14 cellular contexts compared by ENCODE assay signal in the genomic region with DNA sequence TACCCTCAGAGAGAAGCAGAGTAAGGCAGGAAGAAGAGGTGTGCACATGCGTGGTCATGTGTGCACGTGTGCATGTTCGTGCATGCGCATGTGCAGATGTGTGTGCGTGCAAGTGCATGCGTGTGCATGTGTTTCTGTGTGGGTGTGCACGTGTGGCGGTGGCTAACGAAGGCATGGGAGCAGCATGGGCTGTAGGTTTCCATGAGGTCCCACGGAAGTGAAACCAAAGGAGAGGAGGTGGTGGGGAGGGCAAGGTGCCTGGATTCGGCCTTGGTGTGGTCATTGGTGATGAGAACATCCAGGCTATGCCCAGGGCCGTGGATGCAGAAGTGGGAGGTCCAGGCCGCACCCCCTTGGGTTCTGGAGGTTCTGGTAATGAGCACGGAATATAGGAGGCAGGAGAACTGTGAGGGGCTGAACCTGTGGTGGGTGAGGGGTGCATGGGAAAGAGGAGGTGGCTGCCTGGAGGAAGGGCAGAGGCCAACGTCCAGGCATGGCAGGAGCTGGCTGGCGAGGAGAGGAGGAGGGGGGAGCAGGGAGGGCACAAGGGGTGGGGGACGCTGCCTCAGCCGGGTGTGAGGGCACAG. TPM values are rescaled to one million over a fixed set of nuclear protein-coding genes. Genes with fewer than 3 reads are reported as not detected.
DNase-seq lines count a peak whose midpoint lies in the region; ATAC-seq and TF ChIP-seq lines count a peak whose summit lies in the region.
"Had no signal": no experiment of that assay in that cellular context is flagged by ENCODE, and none has a peak within 500 bp of the region (broad histone marks: within the 10 kb centered on the region; RNA-seq: fewer than 3 reads in every experiment).

No MANE protein-coding gene starts in this region.

- TF ChIP-seq POLR2A in heart left ventricle (IDR thresholded peaks at IDR 0.05) (no peak), adrenal gland (IDR thresholded peaks at IDR 0.05) (no peak), uterus (IDR thresholded peaks at IDR 0.05) (no peak)

- H3K27me3 Mint-ChIP-seq in mesothelial cell of epicardium (ENCODE audit: low read depth): no peaks in the 10 kb centered on the region

- H3K4me1 Mint-ChIP-seq in mesothelial cell of epicardium: peaks cover 56% of the 10 kb centered on the region

- TF ChIP-seq CTCF in heart left ventricle (IDR thresholded peaks at IDR 0.05): no peak
- no peak for TF ChIP-seq CTCF in adrenal gland (IDR thresholded peaks at IDR 0.05)
- no peak for TF ChIP-seq CTCF in mesothelial cell of epicardium (IDR thresholded peaks at IDR 0.05; ENCODE audit: unreplicated experiment)
- TF ChIP-seq CTCF in uterus (IDR thresholded peaks at IDR 0.05): no peak

- no peak for ATAC-seq in heart left ventricle
- no peak for ATAC-seq in left cardiac atrium
- ATAC-seq: gastroesophageal sphincter had no signal

- H3K9me3 ChIP-seq in heart left ventricle: peaks cover 0 to 19% (median 11%) of the 10 kb centered on the region in 12 donors
- peaks cover 0 to 4% (median 0%) of the 10 kb centered on the region in 3 donors for H3K9me3 ChIP-seq in adrenal gland (replicated peaks in 1 of 3)
- no peaks in the 10 kb centered on the region for H3K9me3 ChIP-seq in uterus

- H3K4me3 ChIP-seq in heart left ventricle (no peak overlapping the region), adrenal gland (no peak overlapping the region), uterus (no peak overlapping the region)
- H3K4me3 ChIP-seq: SJCRH30 had no signal

- peaks cover 13% of the 10 kb centered on the region for H3K36me3 Mint-ChIP-seq in mesothelial cell of epicardium

- peak overlapping the region; percentile 42 for H3K4me3 Mint-ChIP-seq in mesothelial cell of epicardium

- intact Hi-C loops in heart left ventricle (cut with DNase I) (loop anchor here in 6 of 10 donors (5.0 kb wide), 4 partner anchors 42 to 97 kb away; no protein-coding TSS in a partner anchor), left cardiac atrium (cut with DNase I) (loop anchor here in 1 of 2 donors (5.0 to 10.0 kb wide), 3 partner anchors 52 to 100 kb away; no protein-coding TSS in a partner anchor), adrenal gland (cut with DNase I) (loop anchor here in 1 of 2 donors (5.0 kb wide), 1 partner anchor 78 kb away; no protein-coding TSS in a partner anchor), uterus (cut with DNase I; ENCODE audit: low total_unique reads) (loop anchor here (5.0 kb wide), 1 partner anchor 102 kb away; no protein-coding TSS in a partner anchor)

- H3K27ac Mint-ChIP-seq in mesothelial cell of epicardium: no peak overlapping the region

- no peaks in the 10 kb centered on the region for H3K27me3 ChIP-seq in heart left ventricle
- H3K27me3 ChIP-seq in adrenal gland: no peaks in the 10 kb centered on the region
- no peaks in the 10 kb centered on the region for H3K27me3 ChIP-seq in uterus
- H3K27me3 ChIP-seq: gastroesophageal sphincter, SJCRH30 had no signal

- H3K4me1 ChIP-seq in heart left ventricle: peaks cover 0 to 39% (median 27%) of the 10 kb centered on the region in 12 donors
- H3K4me1 ChIP-seq in adrenal gland (replicated peaks in 1 of 2): peaks cover 24 to 28% of the 10 kb centered on the region in 2 donors
- H3K4me1 ChIP-seq in uterus: peaks cover 0 to 7% of the 10 kb centered on the region in 2 donors
- H3K4me1 ChIP-seq: SJCRH30 had no signal

- H3K36me3 ChIP-seq in heart left ventricle (no peaks in the 10 kb centered on the region), adrenal gland (replicated peaks in 1 of 2) (no peaks in the 10 kb centered on the region), uterus (no peaks in the 10 kb centered on the region)
- H3K36me3 ChIP-seq: gastroesophageal sphincter, SJCRH30 had no signal

- peaks cover 15% of the 10 kb centered on the region for H3K9me3 Mint-ChIP-seq in mesothelial cell of epicardium

- 89 to 94% (median 91%) methylated on average over 18 of the region's 18 CpGs for WGBS in heart left ventricle, 4 donors
- WGBS in adrenal gland, 4 donors: 90 to 94% (median 91%) methylated on average over 18 of the region's 18 CpGs

- DNase-seq in heart left ventricle (peak in 3 of 5 donors; percentile 6 to 36 (median 25)), left cardiac atrium (no peak), adrenal gland (peak in 4 of 7 donors; percentile 17 to 26 (median 22)), mesothelial cell of epicardium (ENCODE audit: low spot score in 2 of 2, unreplicated experiment in 2 of 2) (no peak), uterus (peak; percentile 15 to 18), GM03348 (ENCODE audit: low spot score) (no peak)
- no peak for DNase-seq in stimulated activated CD4-positive, alpha-beta T cell treated with anti-CD3 and anti-CD28 coated beads, Interleukin-2, amount 100 ng/mL, for 48 hours
- no peak for DNase-seq in activated T-cell treated with anti-CD3 and anti-CD28 coated beads, Interleukin-2, amount 50 U/mL, for 48 hours
- DNase-seq: AML-193, GDM1, NCI-H1092 treated with DMSO at 0.1 percent for 48 hours, NCI-H510A treated with DMSO at 0.1 percent for 48 hours, SJCRH30 had no signal

- no peak overlapping the region for H3K27ac ChIP-seq in heart left ventricle
- no peak overlapping the region for H3K27ac ChIP-seq in adrenal gland
- peak overlapping the region in 1 of 2 donors; percentile 99 for H3K27ac ChIP-seq in uterus
- H3K27ac ChIP-seq: SJCRH30 had no signal

RNA-seq across cellular contexts. Expression of a gene that starts 2.4 kb away (rescaled TPM):
- 100 to 1,000 TPM in 6 of 9 donors, 10 to 100 TPM in 3; 78.1 to 179 (median 113) TPM for total RNA-seq in heart left ventricle
- 10 to 100 TPM; 38.6 to 60.1 TPM for polyA plus RNA-seq in heart left ventricle
- total RNA-seq in left cardiac atrium: 10 to 100 TPM; 74.4 to 95.3 TPM
- total RNA-seq in adrenal gland: 10 to 100 TPM; 25.9 to 62.9 (median 42.6) TPM
- polyA plus RNA-seq in adrenal gland: 10 to 100 TPM; 13.5 to 15.3 (median 14.1) TPM
- total RNA-seq in mesothelial cell of epicardium: 36.4 to 41.8 TPM (median 41.0 TPM) in 3 replicates
- 100 to 1,000 TPM in 1 of 4 donors, 10 to 100 TPM in 3; 22.5 to 160 (median 93.2) TPM for total RNA-seq in uterus

Comparison
In these comparisons a context has a peak if more than half of its experiments do, and no peak if none do; other contexts are left out.
1. DNase-seq: peak in heart left ventricle (3 of 5), adrenal gland (4 of 7) and uterus (2 of 2); none in left cardiac atrium (single experiment), mesothelial cell of epicardium (0 of 2), GM03348 (single experiment), stimulated activated CD4-positive, alpha-beta T cell treated with anti-CD3 and anti-CD28 coated beads, Interleukin-2, amount 100 ng/mL, for 48 hours (0 of 2) and activated T-cell treated with anti-CD3 and anti-CD28 coated beads, Interleukin-2, amount 50 U/mL, for 48 hours (0 of 2).